In the genomic region with DNA sequence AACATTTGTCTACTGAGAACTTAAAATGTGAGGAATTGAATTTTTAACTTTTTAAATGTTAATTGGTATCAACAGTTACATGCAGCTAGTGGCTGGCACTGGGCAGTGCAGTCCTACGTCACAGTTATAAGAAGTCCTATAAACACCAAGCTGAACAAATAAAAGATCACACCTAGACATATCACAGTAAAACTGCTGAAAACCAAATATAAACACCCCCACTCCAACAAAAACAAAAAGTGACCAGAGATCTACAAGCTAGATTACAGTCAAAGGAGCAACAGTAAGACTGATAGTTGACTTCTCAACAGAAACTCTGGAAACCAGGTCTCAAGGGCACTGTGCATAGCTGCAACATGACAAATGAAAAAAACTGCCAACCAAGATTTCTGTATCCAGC, we compare ENCODE assay signal across 12 cellular contexts. TPM values are rescaled to one million over a fixed set of nuclear protein-coding genes. Genes with fewer than 3 reads are reported as not detected.
DNase-seq lines count a peak whose midpoint lies in the region; ATAC-seq, FAIRE-seq and TF ChIP-seq lines count a peak whose summit lies in the region.
"Had no signal": no experiment of that assay in that cellular context is flagged by ENCODE, and none has a peak within 500 bp of the region (broad histone marks: within the 10 kb centered on the region; RNA-seq: fewer than 3 reads in every experiment).

No MANE protein-coding gene starts in this region.

- H3K4me3 ChIP-seq in AG10803 (ENCODE audit: low read length) (no peak overlapping the region), GM12878 (no peak overlapping the region), left lung (no peak overlapping the region)
- H3K4me3 ChIP-seq: adrenal gland, BLaER1 had no signal

- peak; percentile 9 for DNase-seq in AG10803 (ENCODE audit: low read depth)
- no peak for DNase-seq in H54 (ENCODE audit: insufficient read length, low spot score)
- no peak for DNase-seq in GM12878 (ENCODE audit: low read depth, low spot score)
- DNase-seq in left lung, result no peak
- DNase-seq in occipital lobe (lab: John Stamatoyannopoulos, UW), result no peak
- no peak for DNase-seq in T-helper 9 cell
- DNase-seq: head of caudate nucleus; stimulated activated CD4-positive, alpha-beta T cell treated with anti-CD3 and anti-CD28 coated beads, Interleukin-4, amount 100 ng/mL, for 1 hour had no signal

- no TSS peak for BruUV-seq in GM12878 (replicated peaks; lab: Mats Ljungman, UMichigan)

- SMC1A ChIA-PET in GM12878 (lab: Charles Lee; ENCODE audit: uncharacterized antibody, unreplicated experiment), result interaction anchor here (0.6 to 1.9 kb wide), 12 partner anchors 9 to 179 kb away, joined by 3 to 21 read pairs (median 6); no protein-coding TSS in a partner anchor

- TF ChIP-seq POLR2A in H54 (IDR thresholded peaks at IDR 0.05; ENCODE audit: low read depth, low read length) (no peak), GM12878 (IDR thresholded peaks at IDR 0.05; ENCODE audit: low read depth, low read length) (no peak)

- TF ChIP-seq CTCF in AG10803 (conservative IDR thresholded peaks at IDR 0.05; ENCODE audit: low read length) (no peak), GM12878 (IDR thresholded peaks at IDR 0.05 in 2 of 3, conservative IDR thresholded peaks at IDR 0.05 in 1 of 3; ENCODE audit: control insufficient read depth in 2 of 3, extremely low read depth in 1 of 3, insufficient read depth in 1 of 3, low read depth in 3 of 3, low read length in 3 of 3) (peak in 1 of 3 experiments; percentile 14; a peak in 1 of 6 replicates), left lung (IDR thresholded peaks at IDR 0.05) (no peak)

- WGBS in GM12878 (ENCODE audit: insufficient coverage, insufficient replicate concordance, low lambda C conversion rate, missing lambda C conversion rate), result 46% methylated on average over 1 of the region's 1 CpG

- CTCF ChIA-PET in GM12878 (lab: Yijun Ruan, JAX), result interaction anchor here (0.7 to 1.6 kb wide), 9 partner anchors 8 to 275 kb away, joined by 3 to 11 read pairs (median 5); no protein-coding TSS in a partner anchor

- peaks cover 29% of the 10 kb centered on the region; the same call in 1 of the 2 replicates for H3K4me1 ChIP-seq in GM12878 (ENCODE audit: control insufficient read depth, insufficient read depth, low read length)
- H3K4me1 ChIP-seq in left lung, result peaks cover 3 to 56% of the 10 kb centered on the region in 2 donors

- H3K79me2 ChIP-seq in GM12878 (ENCODE audit: control insufficient read depth, insufficient read depth, low read length), result peaks cover 98% of the 10 kb centered on the region

- ATAC-seq in GM12878 (peak; percentile 61), left lung (peak; percentile 36), GM21825 (IDR thresholded peaks at IDR 0.05; ENCODE audit: unreplicated experiment) (no peak), HG02623 (IDR thresholded peaks at IDR 0.05; ENCODE audit: unreplicated experiment) (no peak)

- POLR2A ChIA-PET in GM12878 (lab: Charles Lee), result interaction anchor here (0.8 to 1.6 kb wide), 6 partner anchors 9 to 30 kb away, joined by 3 to 7 read pairs (median 4); no protein-coding TSS in a partner anchor

- peak overlapping the region; percentile 34; the same call in 1 of the 2 replicates for H3K4me2 ChIP-seq in GM12878 (ENCODE audit: control insufficient read depth, insufficient read depth)
- H3K4me2 ChIP-seq: BLaER1 had no signal

- no peaks in the 10 kb centered on the region for H3K27me3 ChIP-seq in GM12878 (replicated peaks in 1 of 2; ENCODE audit: control insufficient read depth in 2 of 2, insufficient read depth in 2 of 2, low read length in 1 of 2)
- no peaks in the 10 kb centered on the region for H3K27me3 ChIP-seq in left lung
- H3K27me3 ChIP-seq: adrenal gland, BLaER1 had no signal

- no peaks in the 10 kb centered on the region; the same call in 1 of the 3 replicates for H3K9me3 ChIP-seq in GM12878 (replicated peaks; ENCODE audit: control insufficient read depth, insufficient read depth, low read length)
- H3K9me3 ChIP-seq in left lung, result no peaks in the 10 kb centered on the region
- H3K9me3 ChIP-seq: adrenal gland had no signal

- RAD21 ChIA-PET in GM12878 (lab: Charles Lee; ENCODE audit: unreplicated experiment), result interaction anchor here (0.8 to 2.8 kb wide), 7 partner anchors 13 to 185 kb away, joined by 3 to 13 read pairs (median 3); no protein-coding TSS in a partner anchor

- FAIRE-seq in H54 (lab: Jason Lieb, UNC) (peak; percentile 43), GM12878 (lab: Jason Lieb, UNC) (no peak)

- no peak for TF ChIP-seq RAD21 in GM12878 (IDR thresholded peaks at IDR 0.05; ENCODE audit: insufficient read depth, low read depth, low read length)

- H4K20me1 ChIP-seq in GM12878 (ENCODE audit: control insufficient read depth, insufficient read depth), result peaks cover 15% of the 10 kb centered on the region

- peaks cover 2 to 3% of the 10 kb centered on the region in 2 experiments; a peak in 2 of 4 replicates for H3K36me3 ChIP-seq in GM12878 (ENCODE audit: control insufficient read depth in 2 of 2, insufficient read depth in 2 of 2, low read length in 1 of 2)
- no peaks in the 10 kb centered on the region for H3K36me3 ChIP-seq in left lung
- H3K36me3 ChIP-seq: adrenal gland had no signal

- no peak for TF ChIP-seq EP300 in GM12878 (IDR thresholded peaks at IDR 0.05; ENCODE audit: borderline replicate concordance in 1 of 2, control insufficient read depth in 1 of 2, low read depth in 2 of 2, low read length in 2 of 2)

- no peak overlapping the region for H2AFZ ChIP-seq in GM12878 (ENCODE audit: control insufficient read depth, low read depth, low read length)

- H3K27ac ChIP-seq in GM12878 (ENCODE audit: control insufficient read depth, insufficient read depth), result no peak overlapping the region
- H3K27ac ChIP-seq in left lung, result no peak overlapping the region
- H3K27ac ChIP-seq: BLaER1 had no signal

- H3K9ac ChIP-seq in GM12878 (ENCODE audit: control insufficient read depth, insufficient read depth, low read length), result no peak overlapping the region
- H3K9ac ChIP-seq: BLaER1 had no signal

- intact Hi-C loops in GM12878 (cut with micrococcal nuclease; ENCODE audit: unreplicated experiment), result no loop called here
- intact Hi-C loops in left lung (cut with DNase I), result no loop called here

- in situ Hi-C loops in GM12878 (cut with MboI), result no loop called here

TF ChIP-seq in GM12878, 131 proteins besides CTCF, POLR2A, EP300 and RAD21:
- TF ChIP-seq, protein P1, sequence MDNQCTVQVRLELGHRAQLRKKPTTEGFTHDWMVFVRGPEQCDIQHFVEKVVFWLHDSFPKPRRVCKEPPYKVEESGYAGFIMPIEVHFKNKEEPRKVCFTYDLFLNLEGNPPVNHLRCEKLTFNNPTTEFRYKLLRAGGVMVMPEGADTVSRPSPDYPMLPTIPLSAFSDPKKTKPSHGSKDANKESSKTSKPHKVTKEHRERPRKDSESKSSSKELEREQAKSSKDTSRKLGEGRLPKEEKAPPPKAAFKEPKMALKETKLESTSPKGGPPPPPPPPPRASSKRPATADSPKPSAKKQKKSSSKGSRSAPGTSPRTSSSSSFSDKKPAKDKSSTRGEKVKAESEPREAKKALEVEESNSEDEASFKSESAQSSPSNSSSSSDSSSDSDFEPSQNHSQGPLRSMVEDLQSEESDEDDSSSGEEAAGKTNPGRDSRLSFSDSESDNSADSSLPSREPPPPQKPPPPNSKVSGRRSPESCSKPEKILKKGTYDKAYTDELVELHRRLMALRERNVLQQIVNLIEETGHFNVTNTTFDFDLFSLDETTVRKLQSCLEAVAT (IDR thresholded peaks at IDR 0.05), result no peak

RNA-seq across cellular contexts. Expression of a gene that starts 19.4 kb away (rescaled TPM):
- 122 and 146 TPM in 2 replicates for total RNA-seq in GM12878 (2013; cell fraction: nucleolus; rRNA removed)
- total RNA-seq in GM12878 (2014; rRNA removed) (25.1 and 29.0 TPM in 2 replicates), GM12878 (2014; rRNA removed; fragmentation: Illumina TruSeq; extraction: Trizol) (48.4 and 51.6 TPM in 2 replicates), GM12878 (2021) (122 TPM in 2 replicates), left lung (10 to 100 TPM; 48.2 to 49.8 TPM), occipital lobe (30.1 TPM)
- 21.4 TPM for polyA plus RNA-seq in GM12878 (2011; ENCODE audit: low read depth)
- polyA plus RNA-seq in GM12878 (2011; rRNA removed) (50.2 and 77.0 TPM in 2 replicates), GM12878 (2014; fragmentation: Illumina TruSeq; extraction: Trizol) (79.9 and 99.5 TPM in 2 replicates), GM12878 (2014; fragmentation: Nextera tagmentation; extraction: Ambion mirVana) (100 to 1,000 TPM in 1 of 2 experiments, 10 to 100 TPM in 1; 42.5 to 126 TPM), GM12878 (2014; rRNA removed) (26.3 and 28.4 TPM in 2 replicates), GM12878 (2016; fragmentation: Nextera tagmentation; extraction: Ambion mirVana) (10 to 100 TPM; 64.4 to 71.3 TPM)
- polyA plus RNA-seq in GM12878 (2011; cell fraction: cytosol; rRNA removed), result 13.1 and 18.1 TPM in 2 replicates
- polyA plus RNA-seq in GM12878 (2011; cell fraction: nucleus; rRNA removed), result 21.7 and 25.4 TPM in 2 replicates
- 43.7 and 60.4 TPM in 2 replicates for polyA plus RNA-seq in GM12878 (2012)
- polyA minus RNA-seq in GM12878 (2011; rRNA and poly(A)+ RNA removed), result 39.4 and 60.5 TPM in 2 replicates
- 31.0 and 41.9 TPM in 2 replicates for polyA minus RNA-seq in GM12878 (2011; cell fraction: cytosol; rRNA and poly(A)+ RNA removed)
- polyA minus RNA-seq in GM12878 (2011; cell fraction: nucleus; rRNA and poly(A)+ RNA removed), result 38.4 and 75.1 TPM in 2 replicates

Comparison
In these comparisons a context has a peak if more than half of its experiments do, and no peak if none do; other contexts are left out.
1. ATAC-seq: peak in GM12878 (single experiment) and left lung (single experiment); none in GM21825 (single experiment) and HG02623 (single experiment).